Comparison of ENCODE assay signal across 17 cellular contexts in the genomic region with DNA sequence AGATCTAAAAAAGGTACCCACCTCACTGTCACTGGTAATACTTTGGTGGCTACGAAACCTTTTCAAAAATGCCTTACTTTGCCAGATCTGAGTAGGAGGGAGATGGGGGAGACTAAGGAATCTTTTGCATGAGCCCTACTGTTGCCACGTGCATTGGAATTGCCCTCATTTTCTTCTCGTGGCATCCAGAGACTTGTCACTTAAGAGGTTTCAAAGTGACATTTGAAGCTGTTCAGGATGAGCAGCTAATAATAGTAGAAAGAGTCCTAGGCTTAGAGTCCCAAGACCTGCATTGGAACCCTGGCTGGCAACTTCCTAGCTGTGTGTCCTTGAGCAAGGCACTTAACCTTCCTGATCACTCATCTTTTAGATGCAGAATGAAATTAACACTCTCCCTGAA. TPM values are rescaled to one million over a fixed set of nuclear protein-coding genes. Genes with fewer than 3 reads are reported as not detected.
DNase-seq lines count a peak whose midpoint lies in the region; ATAC-seq, FAIRE-seq and TF ChIP-seq lines count a peak whose summit lies in the region.
"Had no signal": no experiment of that assay in that cellular context is flagged by ENCODE, and none has a peak within 500 bp of the region (broad histone marks: within the 10 kb centered on the region; RNA-seq: fewer than 3 reads in every experiment).

No MANE protein-coding gene starts in this region.

- H3K36me3 ChIP-seq in HEK293 (ENCODE audit: control insufficient read depth in 2 of 2, insufficient read depth in 1 of 2, low read length in 2 of 2) (no peaks in the 10 kb centered on the region), K562 (ENCODE audit: control insufficient read depth, insufficient read depth, low read length) (no peaks in the 10 kb centered on the region), left ventricle myocardium inferior (no peaks in the 10 kb centered on the region), neural progenitor cell (no peaks in the 10 kb centered on the region)
- H3K36me3 ChIP-seq: BE2C, SJSA1 had no signal

- peaks cover 8% of the 10 kb centered on the region for H3K36me3 Mint-ChIP-seq in neural progenitor cell

- no peaks in the 10 kb centered on the region for H3K27me3 Mint-ChIP-seq in neural progenitor cell (ENCODE audit: insufficient read depth, low read depth)

- TF ChIP-seq RAD21 in K562 (CRISPR knock-in tag; conservative IDR thresholded peaks at IDR 0.05 in 1 of 2, IDR thresholded peaks at IDR 0.05 in 1 of 2), result no peak

- H3K9me3 Mint-ChIP-seq in neural progenitor cell, result no peaks in the 10 kb centered on the region
- H3K9me3 Mint-ChIP-seq: HFFc6 had no signal

- no peak overlapping the region for H3K4me3 Mint-ChIP-seq in neural progenitor cell
- H3K4me3 Mint-ChIP-seq: HFFc6 had no signal

- in situ Hi-C loops in K562 (cut with MboI), result no loop called here

- WGBS in K562 (ENCODE audit: insufficient coverage, low coverage, missing lambda C conversion rate), result 39% methylated on average over 3 of the region's 3 CpGs

- H4K20me1 ChIP-seq in K562 (replicated peaks; ENCODE audit: control insufficient read depth, insufficient read depth, low read length) (no peaks in the 10 kb centered on the region), neural progenitor cell (ENCODE audit: low read depth) (peaks cover 15% of the 10 kb centered on the region)

- H3K9me1 ChIP-seq in K562 (ENCODE audit: control insufficient read depth, insufficient read depth, low read length), result no peaks in the 10 kb centered on the region

- POLR2A ChIA-PET in HEK293 (lab: Yijun Ruan, JAX) (no interaction called here), K562 (lab: Yijun Ruan, JAX) (interaction anchor here (1.2 kb wide), 1 partner anchor 12 kb away, joined by 5 read pairs; no protein-coding TSS in a partner anchor)

- intact Hi-C loops in K562 (cut with micrococcal nuclease) (no loop called here), left ventricle myocardium inferior (cut with micrococcal nuclease) (no loop called here)

- no peaks in the 10 kb centered on the region for H3K9me3 ChIP-seq in HEK293 (ENCODE audit: control insufficient read depth, insufficient read depth, low read depth, low read length)
- H3K9me3 ChIP-seq in K562 (replicated peaks; ENCODE audit: control insufficient read depth, insufficient read depth, low read depth, low read length), result no peaks in the 10 kb centered on the region
- no peaks in the 10 kb centered on the region for H3K9me3 ChIP-seq in left ventricle myocardium inferior (replicated peaks)
- H3K9me3 ChIP-seq in neural progenitor cell (ENCODE audit: low read depth), result no peaks in the 10 kb centered on the region
- H3K9me3 ChIP-seq: BE2C had no signal

- ATAC-seq in K562 (no peak), GM21526 (IDR thresholded peaks at IDR 0.05; ENCODE audit: low FRiP score, unreplicated experiment) (no peak), HG03521 (IDR thresholded peaks at IDR 0.05; ENCODE audit: unreplicated experiment) (no peak)
- ATAC-seq: Panc1 had no signal

- no peak overlapping the region for H3K27ac Mint-ChIP-seq in neural progenitor cell
- H3K27ac Mint-ChIP-seq: HFFc6 had no signal

- no peak for TF ChIP-seq POLR2A in K562 (conservative IDR thresholded peaks at IDR 0.05)

- H3K4me2 ChIP-seq in K562 (ENCODE audit: insufficient read depth, low read length) (no peak overlapping the region), neural progenitor cell (no peak overlapping the region)

- no peak for TF ChIP-seq CTCF in HEK293 (tag by site-specific recombination; IDR thresholded peaks at IDR 0.05)
- TF ChIP-seq CTCF in K562 (IDR thresholded peaks at IDR 0.05 in 2 of 3, conservative IDR thresholded peaks at IDR 0.05 in 1 of 3; ENCODE audit: insufficient read depth in 2 of 3, low read depth in 1 of 3, low read length in 3 of 3), result no peak
- TF ChIP-seq CTCF in left ventricle myocardium inferior (IDR thresholded peaks at IDR 0.05; ENCODE audit: borderline replicate concordance), result no peak
- no peak for TF ChIP-seq CTCF in neural progenitor cell (IDR thresholded peaks at IDR 0.05)

- H3K27me3 ChIP-seq in K562 (ENCODE audit: control insufficient read depth in 2 of 2, insufficient read depth in 2 of 2, low read length in 2 of 2), result no peaks in the 10 kb centered on the region
- no peaks in the 10 kb centered on the region for H3K27me3 ChIP-seq in left ventricle myocardium inferior (ENCODE audit: low read depth)
- H3K27me3 ChIP-seq in neural progenitor cell, result no peaks in the 10 kb centered on the region
- H3K27me3 ChIP-seq: BE2C, SJSA1 had no signal

- CTCF ChIA-PET in HEK293 (lab: Yijun Ruan, JAX), result no interaction called here
- CTCF ChIA-PET in K562 (lab: Yijun Ruan, JAX; ENCODE audit: low intra/inter-chr PET ratio), result no interaction called here

- no TSS peak for BruUV-seq in K562 (replicated peaks; lab: Mats Ljungman, UMichigan)

- peaks cover 30% of the 10 kb centered on the region for H3K4me1 Mint-ChIP-seq in neural progenitor cell

- H3F3A ChIP-seq in neural progenitor cell (ENCODE audit: low read depth), result peaks cover 32% of the 10 kb centered on the region

- H3K4me3 ChIP-seq in HEK293 (ENCODE audit: low read depth, low read length), result no peak overlapping the region
- no peak overlapping the region for H3K4me3 ChIP-seq in K562
- no peak overlapping the region for H3K4me3 ChIP-seq in left ventricle myocardium inferior
- H3K4me3 ChIP-seq in neural progenitor cell, result no peak overlapping the region
- H3K4me3 ChIP-seq: SJSA1 had no signal

- H3K79me2 ChIP-seq in K562 (ENCODE audit: control insufficient read depth, insufficient read depth, low read length), result no peaks in the 10 kb centered on the region
- H3K79me2 ChIP-seq in neural progenitor cell (ENCODE audit: low read depth), result no peaks in the 10 kb centered on the region

- no peak for FAIRE-seq in K562 (lab: Jason Lieb, UNC)
- FAIRE-seq: D721Med had no signal

- H3K4me1 ChIP-seq in HEK293 (ENCODE audit: control insufficient read depth, insufficient read depth, low read length), result peaks cover 2% of the 10 kb centered on the region; the same call in 1 of the 2 replicates
- peaks cover 4 to 28% of the 10 kb centered on the region in 2 experiments; a peak in 4 of 5 replicates for H3K4me1 ChIP-seq in K562 (replicated peaks in 1 of 2; ENCODE audit: control insufficient read depth in 2 of 2, insufficient read depth in 2 of 2, low read length in 2 of 2)
- H3K4me1 ChIP-seq in left ventricle myocardium inferior, result peaks cover 56% of the 10 kb centered on the region
- peaks cover 20% of the 10 kb centered on the region for H3K4me1 ChIP-seq in neural progenitor cell
- H3K4me1 ChIP-seq: BE2C had no signal

- DNase-seq in K562 (ENCODE audit: extremely low read depth in 1 of 4, low spot score in 3 of 4) (no peak), left ventricle myocardium inferior (no peak), pons (ENCODE audit: low spot score) (peak; percentile 31), neural progenitor cell (ENCODE audit: low spot score) (no peak)
- DNase-seq: BE2C; H7; HFFc6; KG1; NCI-H146; NCI-H526 treated with DMSO at 0.1 percent for 48 hours; NK-92 treated with Interleukin-12 subunit alpha and Interleukin-12 subunit beta, amount 100 ng/mL, for 24 hours had no signal

- no peak overlapping the region for H3K27ac ChIP-seq in HEK293 (ENCODE audit: extremely low read depth, low read depth, low read length)
- H3K27ac ChIP-seq in K562 (ENCODE audit: extremely low read depth, low read depth, low read length), result no peak overlapping the region
- peak overlapping the region; percentile 83 for H3K27ac ChIP-seq in left ventricle myocardium inferior (replicated peaks)
- no peak overlapping the region for H3K27ac ChIP-seq in neural progenitor cell
- H3K27ac ChIP-seq: SJSA1 had no signal

- no peak overlapping the region for H3K9ac ChIP-seq in K562 (ENCODE audit: insufficient read depth in 1 of 2, low read depth in 2 of 2, low read length in 2 of 2)
- H3K9ac ChIP-seq in neural progenitor cell, result no peak overlapping the region

- H2AFZ ChIP-seq in K562 (ENCODE audit: low read depth, low read length), result peak overlapping the region; percentile 14; the same call in 1 of the 2 replicates
- no peak overlapping the region for H2AFZ ChIP-seq in neural progenitor cell (replicated peaks)

- TF ChIP-seq EP300 in K562 (IDR thresholded peaks at IDR 0.05; ENCODE audit: low read length), result no peak

TF ChIP-seq in HEK293, 187 proteins besides CTCF, POLR2A, EP300 and RAD21:
- no peak for TF ChIP-seq ZNF530 (tag by site-specific recombination; IDR thresholded peaks at IDR 0.05; ENCODE audit: low read depth)
- TF ChIP-seq ZNF184 (tag by site-specific recombination; IDR thresholded peaks at IDR 0.05), result no peak
- TF ChIP-seq ZNF768 (tag by site-specific recombination; IDR thresholded peaks at IDR 0.05), result 0 out of 2 replicates have a peak, but pooled peaks have one; percentile 21

TF ChIP-seq in K562, 482 proteins besides CTCF, POLR2A, EP300 and RAD21 (continues in another document):
- TF ChIP-seq ZNF23 (CRISPR knock-in tag; IDR thresholded peaks at IDR 0.05), result no peak
- peak; percentile 48 for TF ChIP-seq ZFP36 (IDR thresholded peaks at IDR 0.05; ENCODE audit: low read depth, low read length, partially characterized antibody)

RNA-seq across cellular contexts. Expression of gene GPRC5B, which starts 43.5 kb away (rescaled TPM):
- 4.4 and 10.7 TPM in 2 replicates for total RNA-seq in K562 (2011; cell fraction: chromatin; rRNA removed; ENCODE audit: low replicate concordance)
- total RNA-seq in K562 (2011; cell fraction: nucleolus; rRNA removed), result 5.5 and 7.8 TPM in 2 replicates
- 7.6 and 12.2 TPM in 2 replicates for total RNA-seq in K562 (2011; cell fraction: nucleoplasm; rRNA removed)
- total RNA-seq in K562 (2014; rRNA removed) (0.68 and 0.94 TPM in 2 replicates), K562 (2014; rRNA removed; fragmentation: Illumina TruSeq; extraction: Trizol) (1.1 and 1.2 TPM in 2 replicates), K562 (2015; rRNA removed; fragmentation: Illumina TruSeq; extraction: Trizol) (0.57 and 0.65 TPM in 2 replicates), K562 (2021) (2.3 and 3.3 TPM in 2 replicates), left ventricle myocardium inferior (82.3 TPM), neural progenitor cell (ENCODE audit: low replicate concordance) (21.1 and 32.2 TPM in 2 replicates)
- polyA plus RNA-seq in K562 (2011; rRNA removed) (3.9 and 5.5 TPM in 2 replicates), K562 (2014; fragmentation: Illumina TruSeq; extraction: Trizol) (2.6 and 3.3 TPM in 2 replicates), K562 (2014; fragmentation: Nextera tagmentation; extraction: Ambion mirVana) (1 to 10 TPM; 1.1 to 1.3 TPM), K562 (2014; rRNA removed) (2.1 and 3.3 TPM in 2 replicates)
- polyA plus RNA-seq in K562 (2011; cell fraction: cytosol; rRNA removed), result 3.9 and 11.0 TPM in 2 replicates
- 5.5 and 6.6 TPM in 2 replicates for polyA plus RNA-seq in K562 (2011; cell fraction: nucleus; rRNA removed)
- polyA plus RNA-seq in K562 (2012), result 2.0 and 2.3 TPM in 2 replicates
- 1.8 and 3.3 TPM in 2 replicates for polyA minus RNA-seq in K562 (2011; rRNA and poly(A)+ RNA removed)
- polyA minus RNA-seq in K562 (2011; cell fraction: cytosol; rRNA and poly(A)+ RNA removed), result 2.4 and 3.4 TPM in 2 replicates
- 2.3 and 2.7 TPM in 2 replicates for polyA minus RNA-seq in K562 (2011; cell fraction: nucleus; rRNA and poly(A)+ RNA removed)
